In the genomic region with DNA sequence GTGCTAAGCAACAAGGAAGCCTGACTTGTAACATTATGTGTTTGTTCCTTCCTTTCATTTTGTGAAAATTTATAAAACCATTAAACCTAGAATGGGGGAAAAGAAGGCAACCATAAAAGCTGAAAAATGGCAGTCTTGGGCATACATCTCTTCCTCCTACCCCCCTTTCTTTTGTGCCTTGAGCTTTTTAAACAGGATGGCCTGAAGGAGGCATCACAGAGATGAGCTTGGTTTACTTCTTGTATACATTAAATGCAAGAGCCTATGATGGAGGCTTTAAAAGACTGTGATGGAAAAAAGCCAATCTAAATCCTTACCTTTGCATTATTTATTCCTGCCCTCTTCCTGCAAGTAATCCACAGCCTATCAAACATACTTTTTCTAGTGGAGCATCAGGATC, we compare ENCODE assay signal across 18 cellular contexts. TPM values are rescaled to one million over a fixed set of nuclear protein-coding genes. Genes with fewer than 3 reads are reported as not detected.
DNase-seq lines count a peak whose midpoint lies in the region; ATAC-seq and TF ChIP-seq lines count a peak whose summit lies in the region.
"Had no signal": no experiment of that assay in that cellular context is flagged by ENCODE, and none has a peak within 500 bp of the region (broad histone marks: within the 10 kb centered on the region; RNA-seq: fewer than 3 reads in every experiment).

No MANE protein-coding gene starts in this region.

- H3K4me3 Mint-ChIP-seq in MCF 10A (ENCODE audit: unreplicated experiment): no peak overlapping the region
- no peak overlapping the region for H3K4me3 Mint-ChIP-seq in activated naive CD4-positive, alpha-beta T cell treated with anti-CD3 and anti-CD28 coated beads, Interleukin-2, amount 10 ng/mL, durations not matched to agents 7 days and 5 days
- H3K4me3 Mint-ChIP-seq: CD14-positive monocyte; CD4-positive, alpha-beta memory T cell; IgD-negative memory B cell had no signal

- peak overlapping the region; percentile 31 for H2AFZ ChIP-seq in mammary epithelial cell (ENCODE audit: low read depth, low read length)

- no peaks in the 10 kb centered on the region for H4K20me1 ChIP-seq in mammary epithelial cell (ENCODE audit: insufficient read depth, low read length)
- H4K20me1 ChIP-seq: BLaER1 had no signal

- TF ChIP-seq CTCF in mammary epithelial cell (conservative IDR thresholded peaks at IDR 0.05 in 1 of 2, IDR thresholded peaks at IDR 0.05 in 1 of 2; ENCODE audit: extremely low read depth in 1 of 2, insufficient read depth in 1 of 2, low read depth in 1 of 2, low read length in 2 of 2) (no peak), MCF 10A (IDR thresholded peaks at IDR 0.05; ENCODE audit: unreplicated experiment) (no peak), foreskin keratinocyte (conservative IDR thresholded peaks at IDR 0.05) (peak; percentile 22)

- DNase-seq in mammary epithelial cell (no peak), MCF 10A (ENCODE audit: unreplicated experiment) (no peak), SK-MEL-5 (ENCODE audit: low read depth, low spot score) (peak; percentile 32), foreskin keratinocyte (no peak), AG08395 (ENCODE audit: low spot score) (no peak)
- no peak for DNase-seq in activated naive CD4-positive, alpha-beta T cell treated with anti-CD3 and anti-CD28 coated beads, Interleukin-2, amount 10 ng/mL, durations not matched to agents 7 days and 5 days
- DNase-seq: CD4-positive, alpha-beta memory T cell; DMS153; DMS79; GDM1 had no signal

- dilution Hi-C loops in mammary epithelial cell (cut with HindIII; ENCODE audit: low sequenced_read_pairs): no loop called here

- BruUV-seq in mammary epithelial cell (replicated peaks; lab: Mats Ljungman, UMichigan): no TSS peak
- no TSS peak for BruUV-seq in MCF 10A (replicated peaks; lab: Mats Ljungman, UMichigan)

- no peak overlapping the region for H3K9ac ChIP-seq in mammary epithelial cell (ENCODE audit: insufficient read depth, low read length)
- H3K9ac ChIP-seq: BLaER1 had no signal

- no peaks in the 10 kb centered on the region for H3K27me3 ChIP-seq in mammary epithelial cell (ENCODE audit: insufficient read depth, low read length)
- no peaks in the 10 kb centered on the region for H3K27me3 ChIP-seq in foreskin keratinocyte
- H3K27me3 ChIP-seq: BLaER1 had no signal

- H3K4me3 ChIP-seq in mammary epithelial cell (replicated peaks in 1 of 3; ENCODE audit: insufficient read depth in 1 of 3, low read depth in 2 of 3, low read length in 3 of 3): no peak overlapping the region
- H3K4me3 ChIP-seq: A549, BLaER1 had no signal

- CTCF ChIA-PET in mammary epithelial cell (lab: Charles Lee; ENCODE audit: low non-redundant PET): interaction anchor here (0.7 kb wide), 1 partner anchor 62 kb away, joined by 3 read pairs; no protein-coding TSS in a partner anchor
- CTCF ChIA-PET in MCF 10A (lab: Yijun Ruan, JAX): interaction anchor here (0.6 to 0.9 kb wide), 2 partner anchors 8 to 9 kb away, joined by 3 to 4 read pairs; no protein-coding TSS in a partner anchor
- CTCF ChIA-PET in activated naive CD4-positive, alpha-beta T cell treated with anti-CD3 and anti-CD28 coated beads, Interleukin-2, amount 10 ng/mL, durations not matched to agents 7 days and 5 days (lab: Charles Lee): interaction anchor here (0.6 to 1.4 kb wide), 3 partner anchors 8 to 337 kb away, joined by 3 to 6 read pairs (median 4); no protein-coding TSS in a partner anchor

- POLR2A ChIA-PET in MCF 10A (lab: Yijun Ruan, JAX): no interaction called here

- in situ Hi-C loops in mammary epithelial cell (cut with MboI; ENCODE audit: low sequenced_read_pairs in 2 of 2) (no loop called here), SK-MEL-5 (cut with HindIII; ENCODE audit: low pct_unique_long_range_greater_than_20kb, low sequenced_read_pairs) (no loop called here)

- no peaks in the 10 kb centered on the region for H3K9me3 Mint-ChIP-seq in MCF 10A (ENCODE audit: unreplicated experiment)
- H3K9me3 Mint-ChIP-seq in activated naive CD4-positive, alpha-beta T cell treated with anti-CD3 and anti-CD28 coated beads, Interleukin-2, amount 10 ng/mL, durations not matched to agents 7 days and 5 days: no peaks in the 10 kb centered on the region
- H3K9me3 Mint-ChIP-seq: CD4-positive, alpha-beta memory T cell; IgD-negative memory B cell had no signal

- H3K9me3 ChIP-seq in mammary epithelial cell (replicated peaks; ENCODE audit: insufficient read depth, low read length): no peaks in the 10 kb centered on the region
- H3K9me3 ChIP-seq: A549, BLaER1 had no signal

- H3K36me3 Mint-ChIP-seq in MCF 10A (ENCODE audit: insufficient read depth, unreplicated experiment): no peaks in the 10 kb centered on the region
- no peaks in the 10 kb centered on the region for H3K36me3 Mint-ChIP-seq in activated naive CD4-positive, alpha-beta T cell treated with anti-CD3 and anti-CD28 coated beads, Interleukin-2, amount 10 ng/mL, durations not matched to agents 7 days and 5 days
- H3K36me3 Mint-ChIP-seq: CD14-positive monocyte; CD4-positive, alpha-beta memory T cell; IgD-negative memory B cell had no signal

- no peaks in the 10 kb centered on the region for H3K4me1 Mint-ChIP-seq in MCF 10A (ENCODE audit: insufficient read depth, unreplicated experiment)
- H3K4me1 Mint-ChIP-seq in activated naive CD4-positive, alpha-beta T cell treated with anti-CD3 and anti-CD28 coated beads, Interleukin-2, amount 10 ng/mL, durations not matched to agents 7 days and 5 days: no peaks in the 10 kb centered on the region
- H3K4me1 Mint-ChIP-seq: CD14-positive monocyte; CD4-positive, alpha-beta memory T cell; IgD-negative memory B cell had no signal

- H3K4me1 ChIP-seq in mammary epithelial cell (ENCODE audit: insufficient read depth, low read length): peaks cover 6% of the 10 kb centered on the region
- H3K4me1 ChIP-seq in foreskin keratinocyte: no peaks in the 10 kb centered on the region
- H3K4me1 ChIP-seq: A549, BLaER1 had no signal

- intact Hi-C loops in mammary epithelial cell (cut with micrococcal nuclease): no loop called here
- intact Hi-C loops in MCF 10A (cut with micrococcal nuclease): no loop called here

- no peak overlapping the region for H3K4me2 ChIP-seq in mammary epithelial cell (ENCODE audit: insufficient read depth, low read depth, low read length)
- H3K4me2 ChIP-seq: A549, BLaER1 had no signal

- H3K36me3 ChIP-seq in mammary epithelial cell (ENCODE audit: insufficient read depth, low read length): no peaks in the 10 kb centered on the region
- H3K36me3 ChIP-seq: BLaER1 had no signal

- H3K27ac Mint-ChIP-seq in MCF 10A (ENCODE audit: low read depth, unreplicated experiment): no peak overlapping the region
- H3K27ac Mint-ChIP-seq in activated naive CD4-positive, alpha-beta T cell treated with anti-CD3 and anti-CD28 coated beads, Interleukin-2, amount 10 ng/mL, durations not matched to agents 7 days and 5 days: no peak overlapping the region
- H3K27ac Mint-ChIP-seq: CD14-positive monocyte; CD4-positive, alpha-beta memory T cell; IgD-negative memory B cell had no signal

- no peaks in the 10 kb centered on the region for H3K79me2 ChIP-seq in mammary epithelial cell (ENCODE audit: insufficient read depth, low read length)

- ATAC-seq in foreskin keratinocyte (no peak), GM18909 (IDR thresholded peaks at IDR 0.05; ENCODE audit: poor library complexity, unreplicated experiment) (no peak)
- ATAC-seq: A549, HepG2 had no signal

- no peaks in the 10 kb centered on the region for H3K27me3 Mint-ChIP-seq in MCF 10A (ENCODE audit: insufficient read depth, unreplicated experiment)
- no peaks in the 10 kb centered on the region for H3K27me3 Mint-ChIP-seq in activated naive CD4-positive, alpha-beta T cell treated with anti-CD3 and anti-CD28 coated beads, Interleukin-2, amount 10 ng/mL, durations not matched to agents 7 days and 5 days

- H3K27ac ChIP-seq in mammary epithelial cell (ENCODE audit: insufficient read depth, low read depth, low read length) (no peak overlapping the region), foreskin keratinocyte (no peak overlapping the region)
- H3K27ac ChIP-seq: 22Rv1, A549, BLaER1 had no signal

RNA-seq across cellular contexts. Expression of a gene that starts 36.2 kb away (rescaled TPM):
- total RNA-seq in mammary epithelial cell (under 1 TPM in 1 of 2 donors, not detected in 1; 0.33 TPM), MCF 10A (2022) (not detected in 2 replicates), foreskin keratinocyte (not detected in 2 replicates)
- polyA plus RNA-seq in mammary epithelial cell (not detected), foreskin keratinocyte (not detected in 2 replicates)
- polyA minus RNA-seq in mammary epithelial cell: not detected
- not detected in 2 replicates for total RNA-seq in SK-MEL-5 (2014; rRNA removed; shearing (Covaris generic))
- polyA plus RNA-seq in SK-MEL-5 (2015; cell fraction: cytosol; rRNA removed): not detected in 2 replicates
- polyA plus RNA-seq in SK-MEL-5 (2015; cell fraction: nucleus; rRNA removed): not detected in 2 replicates
- total RNA-seq: CD4-positive, alpha-beta memory T cell; Daoy; HepG2 had no signal
- polyA plus RNA-seq: A549; CD14-positive monocyte; CD4-positive, alpha-beta memory T cell; HepG2; IgD-negative memory B cell had no signal

RNA-seq across cellular contexts. Expression of a gene that starts 39.5 kb away (rescaled TPM):
- total RNA-seq in mammary epithelial cell (not detected), MCF 10A (2022) (not detected in 2 replicates), foreskin keratinocyte (not detected in 2 replicates)
- polyA plus RNA-seq in mammary epithelial cell (not detected), foreskin keratinocyte (not detected in 2 replicates)
- polyA minus RNA-seq in mammary epithelial cell: not detected
- total RNA-seq in SK-MEL-5 (2014; rRNA removed; shearing (Covaris generic)): not detected in 2 replicates
- not detected in 2 replicates for polyA plus RNA-seq in SK-MEL-5 (2015; cell fraction: cytosol; rRNA removed)
- not detected in 2 replicates for polyA plus RNA-seq in SK-MEL-5 (2015; cell fraction: nucleus; rRNA removed)
- total RNA-seq: CD4-positive, alpha-beta memory T cell; Daoy; HepG2 had no signal
- polyA plus RNA-seq: A549; CD14-positive monocyte; CD4-positive, alpha-beta memory T cell; HepG2; IgD-negative memory B cell had no signal
